ENCODE assay signal across 14 cellular contexts in the genomic region with DNA sequence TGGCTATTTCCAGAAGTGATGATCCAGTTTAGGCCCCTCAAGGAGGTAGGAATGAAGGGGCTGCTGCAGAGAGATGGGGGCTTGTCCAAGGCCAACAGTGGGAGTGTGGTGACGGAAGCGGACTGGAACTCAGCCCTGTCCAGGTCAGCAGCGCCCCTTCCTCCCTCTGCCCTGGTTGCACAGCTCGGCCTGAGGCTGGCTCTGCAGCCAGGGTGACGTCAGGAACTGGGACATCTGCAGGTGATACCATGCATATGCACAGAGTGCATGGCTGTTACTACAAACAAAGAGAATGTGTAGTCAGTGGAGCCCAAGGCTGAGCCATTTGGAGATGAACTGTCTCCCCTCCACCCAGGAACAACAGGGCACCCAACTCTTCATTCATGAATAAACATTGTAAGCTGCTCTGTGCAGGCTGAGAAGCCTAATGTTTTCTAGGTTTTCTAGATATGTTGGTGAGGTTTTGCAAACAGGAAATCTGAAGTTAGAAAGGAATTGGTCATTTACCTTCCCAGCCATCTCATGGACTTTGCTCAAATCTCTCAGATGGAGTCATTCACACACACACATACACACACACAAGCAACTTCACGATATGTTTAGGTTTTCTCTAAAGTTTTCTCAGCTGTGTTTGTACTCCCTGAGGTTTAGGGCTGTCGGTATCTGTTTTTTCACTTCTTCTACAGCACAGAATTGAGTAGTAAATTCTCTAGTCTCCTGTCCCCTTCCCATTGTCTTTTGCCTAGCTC.
A peak's percentile ranks its signal among the peaks of the same experiment; 100 is the strongest.
DNase-seq lines count a peak whose midpoint lies in the region; ATAC-seq and TF ChIP-seq lines count a peak whose summit lies in the region.
"Had no signal": no experiment of that assay in that cellular context is flagged by ENCODE, and none has a peak within 500 bp of the region (broad histone marks: within the 10 kb centered on the region; RNA-seq: fewer than 3 reads in every experiment).

No MANE protein-coding gene starts in this region.

- in situ Hi-C loops in brain microvascular endothelial cell (cut with HindIII; ENCODE audit: low pct_ligation_motif_present, low sequenced_read_pairs): no loop called here

- peaks cover 7% of the 10 kb centered on the region for H3K27me3 ChIP-seq in brain microvascular endothelial cell (replicated peaks)

- TF ChIP-seq CTCF in GM12864 (IDR thresholded peaks at IDR 0.05; ENCODE audit: low read depth, low read length, missing control alignments): peak; percentile 28
- no peak for TF ChIP-seq CTCF in brain microvascular endothelial cell (IDR thresholded peaks at IDR 0.05; ENCODE audit: low read depth, low read length, missing control alignments)

- no peak overlapping the region for H3K27ac ChIP-seq in brain microvascular endothelial cell
- H3K27ac ChIP-seq: heart left ventricle, SK-N-MC had no signal

- peak; percentile 22 for ATAC-seq in GM19025 (IDR thresholded peaks at IDR 0.05; ENCODE audit: low read depth, unreplicated experiment)
- ATAC-seq in HG03571 (IDR thresholded peaks at IDR 0.05; ENCODE audit: unreplicated experiment): peak; percentile 24
- ATAC-seq in esophagus mucosa: peak; percentile 31
- no peak for ATAC-seq in left cardiac atrium
- ATAC-seq: activated CD8-positive, alpha-beta T cell treated with anti-CD3 and anti-CD28 coated beads for 36 hours; activated T-helper 17 cell treated with anti-CD3 and anti-CD28 coated beads, Interleukin-2, amount 50 U/mL, for 72 hours; HCT116; heart left ventricle had no signal

- intact Hi-C loops in left cardiac atrium (cut with DNase I): no loop called here

- no peak overlapping the region for H3K4me3 ChIP-seq in GM12864 (ENCODE audit: low read depth, low read length)
- H3K4me3 ChIP-seq in brain microvascular endothelial cell (ENCODE audit: low read depth, low read length): no peak overlapping the region
- H3K4me3 ChIP-seq: heart left ventricle, SK-N-MC had no signal

- no peaks in the 10 kb centered on the region for H3K36me3 ChIP-seq in brain microvascular endothelial cell (replicated peaks)
- H3K36me3 ChIP-seq: heart left ventricle had no signal

- peak; percentile 59 for DNase-seq in GM12864 (ENCODE audit: low read depth)
- DNase-seq in brain microvascular endothelial cell: no peak
- no peak for DNase-seq in NCI-H187 (lab: John Stamatoyannopoulos, UW)
- DNase-seq in middle frontal gyrus (ENCODE audit: extremely low spot score, low spot score): no peak
- DNase-seq in left cardiac atrium: no peak
- DNase-seq: activated CD8-positive, alpha-beta T cell treated with anti-CD3 and anti-CD28 coated beads for 36 hours; heart left ventricle; kidney had no signal

Comparison
In these comparisons a context has a peak if more than half of its experiments do, and no peak if none do; other contexts are left out.
1. ATAC-seq: peak in GM19025 (single experiment), HG03571 (single experiment) and esophagus mucosa (single experiment); none in left cardiac atrium (0 of 2).